ENCODE assay signal across 17 cellular contexts in genomic region chr1:11376981-11377583, GRCh38.
"Had no signal": no experiment of that assay in that cellular context is flagged by ENCODE, and none has a peak within 500 bp of the region (broad histone marks: within the 10 kb centered on the region; RNA-seq: fewer than 3 reads in every experiment).

No MANE protein-coding gene starts in this region.

- H3K4me3 ChIP-seq: esophagus muscularis mucosa, hepatocyte, prostate gland, skin epidermis, tibial artery had no signal

- H3K27me3 ChIP-seq: hepatocyte had no signal

- H3K9me3 ChIP-seq: esophagus muscularis mucosa, prostate gland had no signal

- H3K4me2 ChIP-seq: hepatocyte had no signal

- H3K27ac ChIP-seq: esophagus muscularis mucosa, hepatocyte, prostate gland, skin epidermis, tibial artery had no signal

- H3K4me1 ChIP-seq: esophagus muscularis mucosa, prostate gland, tibial artery had no signal

- H3K27ac Mint-ChIP-seq: activated naive CD4-positive, alpha-beta T cell treated with anti-CD3 and anti-CD28 coated beads for 36 hours; natural killer cell had no signal

- H3K4me3 Mint-ChIP-seq: activated naive CD4-positive, alpha-beta T cell treated with anti-CD3 and anti-CD28 coated beads for 36 hours; natural killer cell had no signal

- H3K36me3 ChIP-seq: esophagus muscularis mucosa, prostate gland, tibial artery had no signal

- DNase-seq: activated CD4-positive, CD25-positive, alpha-beta regulatory T cell treated with anti-CD3 and anti-CD28 coated beads, Interleukin-2, amount 50 U/mL, for 72 hours; activated naive CD4-positive, alpha-beta T cell treated with anti-CD3 and anti-CD28 coated beads for 36 hours; activated T-cell treated with anti-CD3 and anti-CD28 coated beads for 4 hours; cortex of kidney; effector CD4-positive, alpha-beta T cell; mesenchymal stem cell; natural killer cell; right cardiac atrium; stimulated activated CD4-positive, alpha-beta T cell treated with anti-CD3 and anti-CD28 coated beads, Interleukin-15, amount 100 ng/mL, for 24 hours; stimulated activated CD4-positive, alpha-beta T cell treated with anti-CD3 and anti-CD28 coated beads, Interleukin-4, amount 100 ng/mL, for 24 hours; stimulated activated naive CD4-positive, alpha-beta T cell; tibial artery had no signal

- H3K36me3 Mint-ChIP-seq: natural killer cell had no signal

- ATAC-seq: left lobe of liver, natural killer cell, right cardiac atrium had no signal
